ENCODE assay signal across 17 cellular contexts in genomic region chr14:74325446-74325845, GRCh38. TPM values are rescaled to one million over a fixed set of nuclear protein-coding genes. Genes with fewer than 3 reads are reported as not detected.
DNase-seq lines count a peak whose midpoint lies in the region; ATAC-seq, FAIRE-seq and TF ChIP-seq lines count a peak whose summit lies in the region.
"Had no signal": no experiment of that assay in that cellular context is flagged by ENCODE, and none has a peak within 500 bp of the region (broad histone marks: within the 10 kb centered on the region; RNA-seq: fewer than 3 reads in every experiment).

No MANE protein-coding gene starts in this region.

- no peak overlapping the region for H3K4me2 ChIP-seq in mesendoderm (ENCODE audit: low read length)

- no peaks in the 10 kb centered on the region for H3K9me3 ChIP-seq in cardiac muscle cell (ENCODE audit: low read depth)
- H3K9me3 ChIP-seq in right atrium auricular region, result no peaks in the 10 kb centered on the region
- H3K9me3 ChIP-seq: BE2C, MG63, SJSA1 had no signal

- no peak overlapping the region for H3K4me3 Mint-ChIP-seq in chondrocyte (ENCODE audit: unreplicated experiment)
- no peak overlapping the region for H3K4me3 Mint-ChIP-seq in natural killer cell

- no peak overlapping the region for H3K23ac ChIP-seq in mesendoderm (ENCODE audit: low read length)

- no peak for FAIRE-seq in GM12891 (lab: Jason Lieb, UNC)

- H3K4me3 ChIP-seq in cardiac muscle cell (no peak overlapping the region), right atrium auricular region (no peak overlapping the region), mesendoderm (ENCODE audit: low read length) (no peak overlapping the region)
- H3K4me3 ChIP-seq: MG63, SJSA1 had no signal

- H3K27ac ChIP-seq in cardiac muscle cell (peak overlapping the region; percentile 94), right atrium auricular region (no peak overlapping the region), mesendoderm (ENCODE audit: low read depth, low read length) (peak overlapping the region; percentile 96)
- H3K27ac ChIP-seq: HL-60, SJSA1 had no signal

- no peak for TF ChIP-seq CTCF in cardiac muscle cell (IDR thresholded peaks at IDR 0.05; ENCODE audit: low read depth, low read length)
- no peak for TF ChIP-seq CTCF in right atrium auricular region (IDR thresholded peaks at IDR 0.05)
- TF ChIP-seq CTCF in chondrocyte (IDR thresholded peaks at IDR 0.05), result no peak
- TF ChIP-seq CTCF in natural killer cell (IDR thresholded peaks at IDR 0.05), result no peak

- H3K9ac ChIP-seq in mesendoderm (ENCODE audit: low read length), result peak overlapping the region; percentile 55

- peaks cover 2% of the 10 kb centered on the region for H3K79me1 ChIP-seq in mesendoderm (ENCODE audit: low read length)

- H3K18ac ChIP-seq in mesendoderm (ENCODE audit: low read length), result peak overlapping the region; percentile 97

- H3K56ac ChIP-seq in mesendoderm (ENCODE audit: low read length), result peak overlapping the region; percentile 79

- H3K27ac Mint-ChIP-seq in chondrocyte (ENCODE audit: unreplicated experiment) (no peak overlapping the region), natural killer cell (no peak overlapping the region)

- DNase-seq in cardiac muscle cell (ENCODE audit: low read depth in 1 of 2, low spot score in 1 of 2) (no peak), right atrium auricular region (ENCODE audit: low spot score) (no peak), chondrocyte (ENCODE audit: low spot score) (peak; percentile 7), mesendoderm (no peak), GM12891 (ENCODE audit: insufficient read length, low spot score) (no peak), NCI-H1417 (lab: John Stamatoyannopoulos, UW) (no peak), natural killer cell (no peak)
- DNase-seq: BE2C, Calu3, MG63, NCI-H2029 treated with DMSO at 0.1 percent for 48 hours, Right ventricle myocardium superior had no signal

- H4K8ac ChIP-seq in mesendoderm (ENCODE audit: low read depth, low read length), result no peak overlapping the region

- H3K4ac ChIP-seq in mesendoderm (ENCODE audit: low read depth, low read length), result peak overlapping the region; percentile 100

- H4K5ac ChIP-seq in mesendoderm (ENCODE audit: low read length), result no peak overlapping the region

- no peak overlapping the region for H2AK5ac ChIP-seq in mesendoderm (ENCODE audit: low read length)

- ATAC-seq in natural killer cell, result no peak
- no peak for ATAC-seq in GM21447 (IDR thresholded peaks at IDR 0.05; ENCODE audit: unreplicated experiment)

- H3K36me3 Mint-ChIP-seq in chondrocyte (ENCODE audit: low read depth) (no peaks in the 10 kb centered on the region), natural killer cell (no peaks in the 10 kb centered on the region)

- H3K4me1 Mint-ChIP-seq in chondrocyte (ENCODE audit: low read depth), result peaks cover 9% of the 10 kb centered on the region
- H3K4me1 Mint-ChIP-seq in natural killer cell, result no peaks in the 10 kb centered on the region

- H3K4me1 ChIP-seq in cardiac muscle cell (ENCODE audit: low read depth), result peaks cover 12% of the 10 kb centered on the region
- no peaks in the 10 kb centered on the region for H3K4me1 ChIP-seq in right atrium auricular region
- H3K4me1 ChIP-seq in mesendoderm (ENCODE audit: control insufficient read depth, low read depth, low read length), result peaks cover 14% of the 10 kb centered on the region
- H3K4me1 ChIP-seq: BE2C, SJSA1 had no signal

- H3K79me2 ChIP-seq in mesendoderm (ENCODE audit: control insufficient read depth, insufficient read depth, low read length), result no peaks in the 10 kb centered on the region

- H3K9me3 Mint-ChIP-seq in chondrocyte (ENCODE audit: low read depth), result no peaks in the 10 kb centered on the region
- no peaks in the 10 kb centered on the region for H3K9me3 Mint-ChIP-seq in natural killer cell

- H3K27me3 Mint-ChIP-seq in chondrocyte (ENCODE audit: low read depth), result peaks cover 7% of the 10 kb centered on the region
- peaks cover 9 to 12% of the 10 kb centered on the region in 2 donors for H3K27me3 Mint-ChIP-seq in natural killer cell (ENCODE audit: low read depth in 2 of 2)

- H3K36me3 ChIP-seq in cardiac muscle cell, result no peaks in the 10 kb centered on the region
- H3K36me3 ChIP-seq in right atrium auricular region, result no peaks in the 10 kb centered on the region
- H3K36me3 ChIP-seq in mesendoderm (ENCODE audit: control insufficient read depth, insufficient read depth, low read length), result no peaks in the 10 kb centered on the region
- H3K36me3 ChIP-seq: BE2C, MG63, SJSA1 had no signal

- no peak for TF ChIP-seq POLR2A in GM12891 (IDR thresholded peaks at IDR 0.05; ENCODE audit: low read depth, low read length)

- no peak overlapping the region for H2BK15ac ChIP-seq in mesendoderm (replicated peaks; ENCODE audit: low read depth)

- WGBS in mesendoderm (ENCODE audit: extremely low coverage, insufficient coverage, low lambda C conversion rate), result no CpG with 5 or more reads among the region's 3 CpGs

- peak overlapping the region; percentile 100 for H2BK120ac ChIP-seq in mesendoderm (ENCODE audit: low read depth, low read length)

- H3K27me3 ChIP-seq in cardiac muscle cell (no peaks in the 10 kb centered on the region), right atrium auricular region (no peaks in the 10 kb centered on the region), mesendoderm (ENCODE audit: insufficient read depth, low read length, poor library complexity) (no peaks in the 10 kb centered on the region)
- H3K27me3 ChIP-seq: BE2C, MG63 had no signal

- peak overlapping the region; percentile 99 for H2BK5ac ChIP-seq in mesendoderm (ENCODE audit: low read length)

- intact Hi-C loops in natural killer cell (cut with micrococcal nuclease), result no loop called here

TF ChIP-seq in GM12891, 5 proteins besides CTCF, POLR2A, EP300 and RAD21:
- TF ChIP-seq POLR2AphosphoS5 (IDR thresholded peaks at IDR 0.05; ENCODE audit: low read depth, low read length) (no peak), POU2F2 (IDR thresholded peaks at IDR 0.05; ENCODE audit: low read depth, low read length) (no peak)

RNA-seq across cellular contexts. Expression of gene ABCD4, which starts 22.7 kb away (rescaled TPM):
- total RNA-seq in cardiac muscle cell (62.6 and 98.7 TPM in 2 replicates), right atrium auricular region (10 to 100 TPM; 17.0 to 18.1 TPM), chondrocyte (31.0 to 40.9 TPM (median 34.7 TPM) in 3 replicates), natural killer cell (10 to 100 TPM; 78.3 to 99.6 (median 92.8) TPM)
- 121 and 125 TPM in 2 replicates for polyA plus RNA-seq in cardiac muscle cell
- polyA plus RNA-seq in mesendoderm (2013, experiment 1 of 2), result 29.6 TPM
- polyA plus RNA-seq in mesendoderm (2013, experiment 2 of 2), result 29.9 TPM
- polyA plus RNA-seq in GM12891 (2012; ENCODE audit: low read depth, missing spikeins), result 16.7 TPM

RNA-seq across cellular contexts. Expression of gene VRTN, which starts 22.8 kb away (rescaled TPM):
- total RNA-seq in cardiac muscle cell (0.39 and 2.7 TPM in 2 replicates), right atrium auricular region (not detected), chondrocyte (not detected in 3 replicates), natural killer cell (not detected)
- polyA plus RNA-seq in cardiac muscle cell, result 1.3 and 3.0 TPM in 2 replicates
- polyA plus RNA-seq in mesendoderm (2013, experiment 1 of 2), result 135 TPM
- polyA plus RNA-seq in mesendoderm (2013, experiment 2 of 2), result 136 TPM
- not detected for polyA plus RNA-seq in GM12891 (2012; ENCODE audit: low read depth, missing spikeins)
- total RNA-seq: Calu3, LHCN-M2, NCI-H460, Right ventricle myocardium superior, SJSA1 had no signal

Comparison
In these comparisons a context has a peak if more than half of its experiments do, and no peak if none do; other contexts are left out.
1. H3K27ac ChIP-seq: peak in cardiac muscle cell (single experiment) and mesendoderm (single experiment); none in right atrium auricular region (0 of 2).